15 cellular contexts compared by ENCODE assay signal in genomic region chr5:71937906-71938698, GRCh38.
DNase-seq lines count a peak whose midpoint lies in the region; ATAC-seq and TF ChIP-seq lines count a peak whose summit lies in the region.
"Had no signal": no experiment of that assay in that cellular context is flagged by ENCODE, and none has a peak within 500 bp of the region (broad histone marks: within the 10 kb centered on the region; RNA-seq: fewer than 3 reads in every experiment).

No MANE protein-coding gene starts in this region.

- TF ChIP-seq CTCF in vagina (IDR thresholded peaks at IDR 0.05) (no peak), colonic mucosa (IDR thresholded peaks at IDR 0.05) (no peak), body of pancreas (IDR thresholded peaks at IDR 0.05) (no peak)

- 76 to 79% methylated on average over 11 of the region's 11 CpGs for WGBS in body of pancreas, 2 donors

- H3K9me3 ChIP-seq in vagina, result no peaks in the 10 kb centered on the region
- no peaks in the 10 kb centered on the region for H3K9me3 ChIP-seq in colonic mucosa
- no peaks in the 10 kb centered on the region for H3K9me3 ChIP-seq in body of pancreas
- H3K9me3 ChIP-seq: ovary, Peyer's patch, upper lobe of right lung had no signal

- H3K27me3 ChIP-seq in vagina (no peaks in the 10 kb centered on the region), colonic mucosa (no peaks in the 10 kb centered on the region), body of pancreas (no peaks in the 10 kb centered on the region)
- H3K27me3 ChIP-seq: ovary, Peyer's patch, upper lobe of right lung had no signal

- DNase-seq in NCI-H2107 treated with DMSO at 0.1 percent for 48 hours (lab: John Stamatoyannopoulos, UW; ENCODE audit: unreplicated experiment) (peak; percentile 53), NCI-H2107 (lab: John Stamatoyannopoulos, UW) (no peak), NCI-H146 treated with DMSO at 0.1 percent for 48 hours (lab: John Stamatoyannopoulos, UW; ENCODE audit: unreplicated experiment) (peak; percentile 90), posterior cingulate gyrus (peak in 9 of 10 donors; percentile 23 to 90 (median 55)), vagina (ENCODE audit: extremely low spot score in 2 of 2) (no peak), colonic mucosa (no peak), body of pancreas (no peak)
- DNase-seq: activated naive CD4-positive, alpha-beta T cell; IMR-90; NCI-H1694; ovary; stimulated activated CD4-positive, alpha-beta T cell treated with anti-CD3 and anti-CD28 coated beads, Interleukin-15, amount 100 ng/mL, for 24 hours had no signal

- no peak overlapping the region for H3K9ac ChIP-seq in colonic mucosa (ENCODE audit: low read depth in 2 of 2, low read length in 2 of 2)

- H3K4me1 ChIP-seq in vagina, result peaks cover 11% of the 10 kb centered on the region
- peaks cover 2% of the 10 kb centered on the region for H3K4me1 ChIP-seq in colonic mucosa
- peaks cover 1% of the 10 kb centered on the region for H3K4me1 ChIP-seq in body of pancreas
- H3K4me1 ChIP-seq: upper lobe of right lung had no signal

- no peaks in the 10 kb centered on the region for H3K36me3 ChIP-seq in vagina
- no peaks in the 10 kb centered on the region for H3K36me3 ChIP-seq in colonic mucosa
- no peaks in the 10 kb centered on the region for H3K36me3 ChIP-seq in body of pancreas (replicated peaks in 1 of 2; ENCODE audit: insufficient read depth in 1 of 2, low read depth in 2 of 2)
- H3K36me3 ChIP-seq: ovary, Peyer's patch, upper lobe of right lung had no signal

- intact Hi-C loops in posterior cingulate gyrus (cut with DNase I), result no loop called here
- intact Hi-C loops in vagina (cut with DNase I), result no loop called here
- intact Hi-C loops in colonic mucosa (cut with DNase I), result no loop called here
- intact Hi-C loops in body of pancreas (cut with DNase I), result no loop called here

- no peak for TF ChIP-seq POLR2A in vagina (IDR thresholded peaks at IDR 0.05)
- TF ChIP-seq POLR2A in body of pancreas (IDR thresholded peaks at IDR 0.05), result no peak

- H3K27ac ChIP-seq in cingulate gyrus (ENCODE audit: low read depth, low read length) (peak overlapping the region; percentile 80), vagina (no peak overlapping the region), colonic mucosa (no peak overlapping the region), body of pancreas (no peak overlapping the region)
- H3K27ac ChIP-seq: ovary, upper lobe of right lung had no signal

- no peak overlapping the region for H3K4me3 ChIP-seq in vagina
- no peak overlapping the region for H3K4me3 ChIP-seq in colonic mucosa
- H3K4me3 ChIP-seq in body of pancreas, result no peak overlapping the region
- H3K4me3 ChIP-seq: ovary, Peyer's patch, upper lobe of right lung had no signal

- no peak for ATAC-seq in body of pancreas

Comparison
In these comparisons a context has a peak if more than half of its experiments do, and no peak if none do; other contexts are left out.
1. DNase-seq: peak in NCI-H2107 treated with DMSO at 0.1 percent for 48 hours (single experiment), NCI-H146 treated with DMSO at 0.1 percent for 48 hours (single experiment) and posterior cingulate gyrus (9 of 10); none in NCI-H2107 (single experiment), vagina (0 of 2), colonic mucosa (single experiment) and body of pancreas (0 of 4).